ENCODE assay signal across 22 cellular contexts in the genomic region with DNA sequence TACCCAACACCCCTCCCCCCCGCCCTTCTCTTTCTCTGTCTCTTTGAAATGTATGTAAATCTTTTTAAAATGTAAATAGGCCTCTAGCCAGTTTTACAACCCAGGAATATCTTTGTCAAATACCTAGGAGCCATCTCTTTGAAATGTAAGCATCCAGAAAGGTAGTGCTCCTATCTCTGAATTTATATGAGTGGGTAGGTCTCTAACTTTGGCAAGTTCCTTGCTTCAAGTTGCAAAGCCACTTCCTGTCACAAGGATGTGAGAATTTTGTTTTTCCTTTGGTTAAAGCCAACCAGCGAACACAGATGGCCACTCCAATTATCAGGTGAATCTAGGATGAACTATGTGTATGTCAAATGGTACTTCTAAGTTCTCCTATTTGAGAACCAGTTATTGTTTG. TPM values are rescaled to one million over a fixed set of nuclear protein-coding genes. Genes with fewer than 3 reads are reported as not detected.
DNase-seq lines count a peak whose midpoint lies in the region; ATAC-seq and TF ChIP-seq lines count a peak whose summit lies in the region.
"Had no signal": no experiment of that assay in that cellular context is flagged by ENCODE, and none has a peak within 500 bp of the region (broad histone marks: within the 10 kb centered on the region; RNA-seq: fewer than 3 reads in every experiment).

No MANE protein-coding gene starts in this region.

- DNase-seq in A172 (ENCODE audit: low spot score) = peak; percentile 11
- peak; percentile 88 for DNase-seq in GM23338 (ENCODE audit: low spot score)
- peak; percentile 55 for DNase-seq in OCI-M1 (lab: John Stamatoyannopoulos, UW)
- peak; percentile 71 for DNase-seq in iPS DF 19.7 (ENCODE audit: low read depth, low spot score)
- no peak for DNase-seq in stimulated activated CD4-positive, alpha-beta T cell treated with anti-CD3 and anti-CD28 coated beads, Interleukin-4, amount 100 ng/mL, for 1 hour
- DNase-seq in DMS53 (lab: John Stamatoyannopoulos, UW) = no peak
- DNase-seq: Calu3; CD4-positive, CD25-positive, alpha-beta regulatory T cell; DMS79; GF-D8; HFFc6; MV-4-11; NCI-H146; NCI-H2107; NCI-H226; Peyer's patch; SHP77 had no signal

- H3K9me2 ChIP-seq in GM23338 (ENCODE audit: insufficient read depth) = no peaks in the 10 kb centered on the region

- no peak overlapping the region for H3K27ac Mint-ChIP-seq in GM23338
- H3K27ac Mint-ChIP-seq: CD4-positive, CD25-positive, alpha-beta regulatory T cell; HFFc6 had no signal

- H3F3A ChIP-seq in GM23338 (replicated peaks; ENCODE audit: low read depth) = no peaks in the 10 kb centered on the region

- no peak overlapping the region for H2AFZ ChIP-seq in GM23338

- H4K20me1 ChIP-seq in GM23338 (replicated peaks; ENCODE audit: insufficient read depth) = peaks cover 7% of the 10 kb centered on the region; the same call in 1 of the 2 replicates

- H3K4me3 ChIP-seq in GM23338 = no peak overlapping the region
- H3K4me3 ChIP-seq: Peyer's patch had no signal

- no peaks in the 10 kb centered on the region for H3K79me2 ChIP-seq in GM23338 (replicated peaks; ENCODE audit: insufficient read depth)

- peaks cover 4% of the 10 kb centered on the region; the same call in 1 of the 2 replicates for H3K4me1 ChIP-seq in GM23338 (ENCODE audit: insufficient read depth)
- H3K4me1 ChIP-seq: Peyer's patch had no signal

- H3K36me3 ChIP-seq in GM23338 (ENCODE audit: insufficient read depth) = no peaks in the 10 kb centered on the region
- H3K36me3 ChIP-seq: Peyer's patch had no signal

- no peak overlapping the region for H3K4me3 Mint-ChIP-seq in GM23338
- H3K4me3 Mint-ChIP-seq: CD4-positive, CD25-positive, alpha-beta regulatory T cell; HFFc6 had no signal

- H3K27me3 Mint-ChIP-seq in GM23338 (ENCODE audit: insufficient read depth, low read depth, poor library complexity) = peaks cover 83% of the 10 kb centered on the region

- H3K4me1 Mint-ChIP-seq in GM23338 = peaks cover 9% of the 10 kb centered on the region; the same call in 2 of the 3 replicates

- no peak overlapping the region for H3K27ac ChIP-seq in GM23338 (ENCODE audit: low read depth)
- H3K27ac ChIP-seq: Peyer's patch had no signal

- H3K9me3 Mint-ChIP-seq in GM23338 = peaks cover 8% of the 10 kb centered on the region; the same call in 2 of the 3 replicates
- H3K9me3 Mint-ChIP-seq: HFFc6 had no signal

- H3K36me3 Mint-ChIP-seq in GM23338 (ENCODE audit: low read depth) = no peaks in the 10 kb centered on the region
- H3K36me3 Mint-ChIP-seq: CD4-positive, CD25-positive, alpha-beta regulatory T cell had no signal

- H3K4me2 ChIP-seq in GM23338 = no peak overlapping the region

- peak; percentile 82 for ATAC-seq in GM23338
- ATAC-seq in HG02973 (IDR thresholded peaks at IDR 0.05; ENCODE audit: unreplicated experiment) = no peak
- no peak for ATAC-seq in HG03432 (IDR thresholded peaks at IDR 0.05; ENCODE audit: unreplicated experiment)
- ATAC-seq: SK-N-SH treated with all-trans-retinoic acid at 6 μM for 48 hours had no signal

- H3K27me3 ChIP-seq in GM23338 (ENCODE audit: insufficient read depth) = peaks cover 99% of the 10 kb centered on the region
- H3K27me3 ChIP-seq: Peyer's patch had no signal

- no peak for TF ChIP-seq CTCF in GM23338 (conservative IDR thresholded peaks at IDR 0.05; ENCODE audit: low read depth in 2 of 2)

TF ChIP-seq in GM23338, 12 proteins besides CTCF, POLR2A, EP300 and RAD21:
- TF ChIP-seq REST (IDR thresholded peaks at IDR 0.05; ENCODE audit: unreplicated experiment) (no peak), CREB1 (CRISPR knock-in tag; IDR thresholded peaks at IDR 0.05; ENCODE audit: low read depth) (no peak), STAT1 (IDR thresholded peaks at IDR 0.05; ENCODE audit: unreplicated experiment) (no peak), NANOG (IDR thresholded peaks at IDR 0.05; ENCODE audit: borderline replicate concordance) (no peak), ZNF331 (CRISPR knock-in tag; IDR thresholded peaks at IDR 0.05; ENCODE audit: low read depth) (no peak)
- TF ChIP-seq, protein P1, sequence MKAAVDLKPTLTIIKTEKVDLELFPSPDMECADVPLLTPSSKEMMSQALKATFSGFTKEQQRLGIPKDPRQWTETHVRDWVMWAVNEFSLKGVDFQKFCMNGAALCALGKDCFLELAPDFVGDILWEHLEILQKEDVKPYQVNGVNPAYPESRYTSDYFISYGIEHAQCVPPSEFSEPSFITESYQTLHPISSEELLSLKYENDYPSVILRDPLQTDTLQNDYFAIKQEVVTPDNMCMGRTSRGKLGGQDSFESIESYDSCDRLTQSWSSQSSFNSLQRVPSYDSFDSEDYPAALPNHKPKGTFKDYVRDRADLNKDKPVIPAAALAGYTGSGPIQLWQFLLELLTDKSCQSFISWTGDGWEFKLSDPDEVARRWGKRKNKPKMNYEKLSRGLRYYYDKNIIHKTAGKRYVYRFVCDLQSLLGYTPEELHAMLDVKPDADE (IDR thresholded peaks at IDR 0.05) = no peak

RNA-seq across cellular contexts. Expression of gene DEFB132, which starts 6.2 kb away (rescaled TPM):
- not detected in 2 replicates for total RNA-seq in A172 (2014; rRNA removed; shearing (Covaris generic))
- not detected in 2 replicates for total RNA-seq in GM23338 (2014; rRNA removed; shearing (Covaris generic))
- not detected in 2 replicates for polyA plus RNA-seq in GM23338 (2016; fragmentation: Nextera tagmentation; extraction: Ambion mirVana)
- total RNA-seq: Calu3; CD4-positive, CD25-positive, alpha-beta regulatory T cell; H4; HFFc6; LHCN-M2; Peyer's patch had no signal
- polyA plus RNA-seq: CD4-positive, CD25-positive, alpha-beta regulatory T cell had no signal

RNA-seq across cellular contexts. Expression of gene DEFB129, which starts 24.3 kb away (rescaled TPM):
- not detected in 2 replicates for total RNA-seq in A172 (2014; rRNA removed; shearing (Covaris generic))
- total RNA-seq in GM23338 (2014; rRNA removed; shearing (Covaris generic)) = not detected in 2 replicates
- polyA plus RNA-seq in GM23338 (2016; fragmentation: Nextera tagmentation; extraction: Ambion mirVana) = not detected in 2 replicates
- total RNA-seq: Calu3; CD4-positive, CD25-positive, alpha-beta regulatory T cell; H4; HFFc6; LHCN-M2; Peyer's patch had no signal
- polyA plus RNA-seq: CD4-positive, CD25-positive, alpha-beta regulatory T cell had no signal

RNA-seq across cellular contexts. Expression of gene C20orf96, which starts 39.2 kb away (rescaled TPM):
- total RNA-seq in A172 (2014; rRNA removed; shearing (Covaris generic)) = 3.1 and 3.8 TPM in 2 replicates
- total RNA-seq in GM23338 (2014; rRNA removed; shearing (Covaris generic)) = 14.6 and 17.8 TPM in 2 replicates
- polyA plus RNA-seq in GM23338 (2016; fragmentation: Nextera tagmentation; extraction: Ambion mirVana) = 29.0 and 36.3 TPM in 2 replicates

RNA-seq across cellular contexts. Expression of gene ZCCHC3, which starts 46.0 kb away (rescaled TPM):
- total RNA-seq in A172 (2014; rRNA removed; shearing (Covaris generic)) = 12.9 and 18.2 TPM in 2 replicates
- total RNA-seq in GM23338 (2014; rRNA removed; shearing (Covaris generic)) = 65.8 and 66.3 TPM in 2 replicates
- polyA plus RNA-seq in GM23338 (2016; fragmentation: Nextera tagmentation; extraction: Ambion mirVana) = 26.5 and 31.3 TPM in 2 replicates

Comparison
In these comparisons a context has a peak if more than half of its experiments do, and no peak if none do; other contexts are left out.
1. DNase-seq: peak in A172 (single experiment), GM23338 (single experiment), OCI-M1 (single experiment) and iPS DF 19.7 (single experiment); none in stimulated activated CD4-positive, alpha-beta T cell treated with anti-CD3 and anti-CD28 coated beads, Interleukin-4, amount 100 ng/mL, for 1 hour (single experiment) and DMS53 (single experiment).